ENCODE assay signal across 21 cellular contexts in the genomic region with DNA sequence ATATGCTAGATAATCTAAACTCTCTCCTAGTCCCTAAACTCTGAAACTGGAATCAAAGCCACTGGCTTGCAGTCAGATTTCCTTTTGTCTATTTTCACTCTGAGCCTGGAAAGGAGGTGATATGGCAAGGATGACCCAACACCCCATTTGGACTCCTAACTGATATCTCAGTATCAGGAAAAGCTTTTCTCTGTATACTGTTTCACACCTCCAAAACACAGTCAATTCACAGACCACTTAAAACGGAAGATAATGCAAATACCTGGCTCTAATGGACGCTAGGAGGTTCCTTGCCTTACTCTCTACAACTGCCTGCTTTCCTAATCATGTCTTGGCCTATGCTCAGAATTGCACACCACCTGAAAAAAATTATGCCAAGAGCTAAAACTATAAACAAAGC. TPM values are rescaled to one million over a fixed set of nuclear protein-coding genes. Genes with fewer than 3 reads are reported as not detected.
"Had no signal": no experiment of that assay in that cellular context is flagged by ENCODE, and none has a peak within 500 bp of the region (broad histone marks: within the 10 kb centered on the region; RNA-seq: fewer than 3 reads in every experiment).

No MANE protein-coding gene starts in this region.

- H3K36me3 ChIP-seq: gastrocnemius medialis, left lung, thyroid gland had no signal

- H3K4me3 Mint-ChIP-seq: activated CD8-positive, alpha-beta T cell treated with anti-CD3 and anti-CD28 coated beads, Interleukin-2, amount 10 ng/mL, durations not matched to agents 7 days and 5 days; activated naive CD8-positive, alpha-beta T cell treated with anti-CD3 and anti-CD28 coated beads, Interleukin-2, amount 50 U/mL, for 24 hours; naive B cell; stimulated activated naive CD8-positive, alpha-beta T cell treated with anti-CD3 and anti-CD28 coated beads, Interleukin-15, Interleukin-2, amounts not matched to agents 100 ng/mL and 50 ng/mL, for 24 hours; T-cell had no signal

- ATAC-seq: activated CD8-positive, alpha-beta T cell treated with anti-CD3 and anti-CD28 coated beads, Interleukin-2, amount 10 ng/mL, durations not matched to agents 7 days and 5 days; activated naive CD8-positive, alpha-beta T cell treated with anti-CD3 and anti-CD28 coated beads, Interleukin-2, amount 50 U/mL, for 24 hours; T-cell had no signal

- H3K4me1 ChIP-seq: left lung, thyroid gland had no signal

- H3K4me3 ChIP-seq: gastrocnemius medialis, heart right ventricle, left lung, SK-N-MC, thyroid gland had no signal

- H3K9me3 ChIP-seq: gastrocnemius medialis, heart right ventricle, left lung, thyroid gland had no signal

- H3K36me3 Mint-ChIP-seq: naive B cell, T-cell had no signal

- H3K27me3 ChIP-seq: gastrocnemius medialis, heart right ventricle, left lung, thyroid gland had no signal

- H3K27ac Mint-ChIP-seq: activated CD8-positive, alpha-beta T cell treated with anti-CD3 and anti-CD28 coated beads, Interleukin-2, amount 10 ng/mL, durations not matched to agents 7 days and 5 days; activated naive CD8-positive, alpha-beta T cell treated with anti-CD3 and anti-CD28 coated beads, Interleukin-2, amount 50 U/mL, for 24 hours; stimulated activated naive CD8-positive, alpha-beta T cell treated with anti-CD3 and anti-CD28 coated beads, Interleukin-15, Interleukin-2, amounts not matched to agents 100 ng/mL and 50 ng/mL, for 24 hours; T-cell had no signal

- H3K27ac ChIP-seq: gastrocnemius medialis, left lung, SK-N-MC, thyroid gland had no signal

- DNase-seq: activated CD4-positive, alpha-beta T cell treated with anti-CD3 and anti-CD28 coated beads for 4 hours; activated CD8-positive, alpha-beta memory T cell treated with anti-CD3 and anti-CD28 coated beads, Interleukin-2, amount 50 U/mL, for 48 hours; activated CD8-positive, alpha-beta T cell treated with anti-CD3 and anti-CD28 coated beads, Interleukin-2, amount 10 ng/mL, durations not matched to agents 7 days and 5 days; activated naive CD4-positive, alpha-beta T cell treated with Interleukin-2 at 50 U/mL for 16 hours; activated naive CD8-positive, alpha-beta T cell treated with anti-CD3 and anti-CD28 coated beads, Interleukin-2, amount 50 U/mL, for 24 hours; central memory CD4-positive, alpha-beta T cell; cortex of kidney; effector CD8-positive, alpha-beta T cell; gastrocnemius medialis; heart right ventricle; islet precursor cell; left lung; naive B cell; stimulated activated CD4-positive, alpha-beta T cell treated with anti-CD3 and anti-CD28 coated beads, Interleukin-4, amount 100 ng/mL, for 1 hour; T-cell; T1000; thyroid gland had no signal

- H3K9me3 Mint-ChIP-seq: activated naive CD8-positive, alpha-beta T cell treated with anti-CD3 and anti-CD28 coated beads, Interleukin-2, amount 50 U/mL, for 24 hours; naive B cell; stimulated activated naive CD8-positive, alpha-beta T cell treated with anti-CD3 and anti-CD28 coated beads, Interleukin-15, Interleukin-2, amounts not matched to agents 100 ng/mL and 50 ng/mL, for 24 hours; T-cell had no signal

- H3K4me1 Mint-ChIP-seq: activated naive CD8-positive, alpha-beta T cell treated with anti-CD3 and anti-CD28 coated beads, Interleukin-2, amount 50 U/mL, for 24 hours; T-cell had no signal

RNA-seq across cellular contexts. Expression of a gene that starts 31.4 kb away (rescaled TPM):
- total RNA-seq: activated CD8-positive, alpha-beta T cell treated with anti-CD3 and anti-CD28 coated beads, Interleukin-2, amount 10 ng/mL, durations not matched to agents 7 days and 5 days; gastrocnemius medialis; heart right ventricle; posterior vena cava; sciatic nerve; T-cell; thyroid gland had no signal
